21 cellular contexts compared by ENCODE assay signal in genomic region chr2:15800489-15801329, GRCh38.
DNase-seq lines count a peak whose midpoint lies in the region; ATAC-seq and TF ChIP-seq lines count a peak whose summit lies in the region.
"Had no signal": no experiment of that assay in that cellular context is flagged by ENCODE, and none has a peak within 500 bp of the region (broad histone marks: within the 10 kb centered on the region; RNA-seq: fewer than 3 reads in every experiment).

No MANE protein-coding gene starts in this region.

- H3K27ac Mint-ChIP-seq in neural progenitor cell, result no peak overlapping the region
- no peak overlapping the region for H3K27ac Mint-ChIP-seq in endothelial cell (ENCODE audit: unreplicated experiment)
- H3K27ac Mint-ChIP-seq: brain; effector memory CD8-positive, alpha-beta T cell; HFFc6 had no signal

- H2AFZ ChIP-seq in neural progenitor cell (replicated peaks), result no peak overlapping the region
- H2AFZ ChIP-seq: PC-9 had no signal

- H3K27me3 Mint-ChIP-seq in neural progenitor cell (ENCODE audit: insufficient read depth, low read depth) (peaks cover 8% of the 10 kb centered on the region), endothelial cell (ENCODE audit: unreplicated experiment) (peaks cover 7% of the 10 kb centered on the region)
- H3K27me3 Mint-ChIP-seq: brain had no signal

- H3K4me3 Mint-ChIP-seq in neural progenitor cell (no peak overlapping the region), endothelial cell (ENCODE audit: unreplicated experiment) (no peak overlapping the region)
- H3K4me3 Mint-ChIP-seq: brain; effector memory CD8-positive, alpha-beta T cell; HFFc6 had no signal

- peak in 13 of 14 donors; percentile 9 to 93 (median 76) for DNase-seq in C1 segment of cervical spinal cord (lab: John Stamatoyannopoulos, UW)
- DNase-seq in SK-MEL-5 (ENCODE audit: low read depth, low spot score), result peak; percentile 21
- peak; percentile 82 to 98 (median 93) for DNase-seq in head of caudate nucleus
- peak; percentile 29 for DNase-seq in neural progenitor cell (ENCODE audit: low spot score)
- DNase-seq in NCI-H1694 (lab: John Stamatoyannopoulos, UW), result no peak
- DNase-seq in HCEC 1CT, result no peak
- no peak for DNase-seq in endothelial cell (ENCODE audit: low spot score)
- DNase-seq: activated CD4-positive, CD25-positive, alpha-beta regulatory T cell; activated gamma-delta T cell; effector memory CD8-positive, alpha-beta T cell; GF-D8; HFFc6; NCI-H146; NCI-H526; PC-9; psoas muscle; stimulated activated CD4-positive, alpha-beta T cell treated with anti-CD3 and anti-CD28 coated beads, Interleukin-1b, Interleukin-23, amount 100 ng/mL, for 48 hours had no signal

- H3K4me1 ChIP-seq in neural progenitor cell, result no peaks in the 10 kb centered on the region
- H3K4me1 ChIP-seq: psoas muscle had no signal

- no peak for ATAC-seq in SK-N-SH treated with all-trans-retinoic acid at 6 μM for 48 hours
- ATAC-seq: effector memory CD8-positive, alpha-beta T cell; psoas muscle had no signal

- H3K9me3 ChIP-seq in neural progenitor cell (ENCODE audit: low read depth), result no peaks in the 10 kb centered on the region
- H3K9me3 ChIP-seq: psoas muscle, upper lobe of left lung had no signal

- H3K9ac ChIP-seq in neural progenitor cell, result no peak overlapping the region
- H3K9ac ChIP-seq: KMS-11 had no signal

- H3K4me1 Mint-ChIP-seq in neural progenitor cell, result peaks cover 8% of the 10 kb centered on the region
- H3K4me1 Mint-ChIP-seq in endothelial cell (ENCODE audit: unreplicated experiment), result peaks cover 6% of the 10 kb centered on the region

- H3K27me3 ChIP-seq in neural progenitor cell, result no peaks in the 10 kb centered on the region
- H3K27me3 ChIP-seq: upper lobe of left lung had no signal

- no peaks in the 10 kb centered on the region for H3K36me3 Mint-ChIP-seq in neural progenitor cell
- no peaks in the 10 kb centered on the region for H3K36me3 Mint-ChIP-seq in endothelial cell (ENCODE audit: low read depth, unreplicated experiment)
- H3K36me3 Mint-ChIP-seq: brain had no signal

- H3F3A ChIP-seq in neural progenitor cell (ENCODE audit: low read depth), result no peaks in the 10 kb centered on the region

- no peak overlapping the region for H3K4me3 ChIP-seq in neural progenitor cell
- H3K4me3 ChIP-seq: PC-9, psoas muscle, upper lobe of left lung had no signal

- H3K27ac ChIP-seq in neural progenitor cell, result no peak overlapping the region
- H3K27ac ChIP-seq: KMS-11, PC-9, psoas muscle, upper lobe of left lung had no signal

- H3K79me2 ChIP-seq in neural progenitor cell (ENCODE audit: low read depth), result no peaks in the 10 kb centered on the region

- no peaks in the 10 kb centered on the region for H3K9me3 Mint-ChIP-seq in neural progenitor cell
- no peaks in the 10 kb centered on the region for H3K9me3 Mint-ChIP-seq in endothelial cell (ENCODE audit: unreplicated experiment)
- H3K9me3 Mint-ChIP-seq: effector memory CD8-positive, alpha-beta T cell had no signal

- in situ Hi-C loops in SK-MEL-5 (cut with HindIII; ENCODE audit: low pct_unique_long_range_greater_than_20kb, low sequenced_read_pairs), result no loop called here

- TF ChIP-seq CTCF in neural progenitor cell (IDR thresholded peaks at IDR 0.05) (no peak), endothelial cell (IDR thresholded peaks at IDR 0.05; ENCODE audit: unreplicated experiment) (no peak)

- H3K36me3 ChIP-seq in neural progenitor cell, result no peaks in the 10 kb centered on the region
- H3K36me3 ChIP-seq: upper lobe of left lung had no signal

- intact Hi-C loops in head of caudate nucleus (cut with DNase I), result no loop called here

- no peak overlapping the region for H3K4me2 ChIP-seq in neural progenitor cell
- H3K4me2 ChIP-seq: KMS-11, PC-9 had no signal

- H4K20me1 ChIP-seq in neural progenitor cell (ENCODE audit: low read depth), result no peaks in the 10 kb centered on the region

TF ChIP-seq in SK-N-SH treated with all-trans-retinoic acid at 6 μM for 48 hours, 23 proteins besides CTCF, POLR2A, EP300 and RAD21:
- TF ChIP-seq, protein P1, sequence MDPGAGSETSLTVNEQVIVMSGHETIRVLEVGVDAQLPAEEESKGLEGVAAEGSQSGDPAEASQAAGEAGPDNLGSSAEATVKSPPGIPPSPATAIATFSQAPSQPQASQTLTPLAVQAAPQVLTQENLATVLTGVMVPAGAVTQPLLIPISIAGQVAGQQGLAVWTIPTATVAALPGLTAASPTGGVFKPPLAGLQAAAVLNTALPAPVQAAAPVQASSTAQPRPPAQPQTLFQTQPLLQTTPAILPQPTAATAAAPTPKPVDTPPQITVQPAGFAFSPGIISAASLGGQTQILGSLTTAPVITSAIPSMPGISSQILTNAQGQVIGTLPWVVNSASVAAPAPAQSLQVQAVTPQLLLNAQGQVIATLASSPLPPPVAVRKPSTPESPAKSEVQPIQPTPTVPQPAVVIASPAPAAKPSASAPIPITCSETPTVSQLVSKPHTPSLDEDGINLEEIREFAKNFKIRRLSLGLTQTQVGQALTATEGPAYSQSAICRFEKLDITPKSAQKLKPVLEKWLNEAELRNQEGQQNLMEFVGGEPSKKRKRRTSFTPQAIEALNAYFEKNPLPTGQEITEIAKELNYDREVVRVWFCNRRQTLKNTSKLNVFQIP (CRISPR knock-in tag; IDR thresholded peaks at IDR 0.05; ENCODE audit: borderline replicate concordance, low read depth), result no peak
- TF ChIP-seq TOX (CRISPR knock-in tag; IDR thresholded peaks at IDR 0.05; ENCODE audit: borderline replicate concordance) (no peak), GLIS3 (CRISPR knock-in tag; IDR thresholded peaks at IDR 0.05) (no peak), OSR1 (CRISPR knock-in tag; IDR thresholded peaks at IDR 0.05) (no peak), ZNF565 (CRISPR knock-in tag; conservative IDR thresholded peaks at IDR 0.05; ENCODE audit: low read depth) (no peak), SNAI2 (CRISPR knock-in tag; IDR thresholded peaks at IDR 0.05) (no peak), ESRRG (CRISPR knock-in tag; IDR thresholded peaks at IDR 0.05) (no peak), TSHZ2 (CRISPR knock-in tag; IDR thresholded peaks at IDR 0.05) (no peak), ZNF8 (CRISPR knock-in tag; IDR thresholded peaks at IDR 0.05) (no peak), ZFP30 (CRISPR knock-in tag; IDR thresholded peaks at IDR 0.05) (no peak), PPARA (CRISPR knock-in tag; IDR thresholded peaks at IDR 0.05; ENCODE audit: borderline replicate concordance) (no peak), CSDC2 (CRISPR knock-in tag; IDR thresholded peaks at IDR 0.05) (no peak), BACH2 (CRISPR knock-in tag; IDR thresholded peaks at IDR 0.05; ENCODE audit: borderline replicate concordance) (no peak), ZNF70 (CRISPR knock-in tag; IDR thresholded peaks at IDR 0.05) (no peak)
- TF ChIP-seq, protein P2, sequence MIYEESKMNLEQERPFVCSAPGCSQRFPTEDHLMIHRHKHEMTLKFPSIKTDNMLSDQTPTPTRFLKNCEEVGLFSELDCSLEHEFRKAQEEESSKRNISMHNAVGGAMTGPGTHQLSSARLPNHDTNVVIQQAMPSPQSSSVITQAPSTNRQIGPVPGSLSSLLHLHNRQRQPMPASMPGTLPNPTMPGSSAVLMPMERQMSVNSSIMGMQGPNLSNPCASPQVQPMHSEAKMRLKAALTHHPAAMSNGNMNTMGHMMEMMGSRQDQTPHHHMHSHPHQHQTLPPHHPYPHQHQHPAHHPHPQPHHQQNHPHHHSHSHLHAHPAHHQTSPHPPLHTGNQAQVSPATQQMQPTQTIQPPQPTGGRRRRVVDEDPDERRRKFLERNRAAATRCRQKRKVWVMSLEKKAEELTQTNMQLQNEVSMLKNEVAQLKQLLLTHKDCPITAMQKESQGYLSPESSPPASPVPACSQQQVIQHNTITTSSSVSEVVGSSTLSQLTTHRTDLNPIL (CRISPR knock-in tag; IDR thresholded peaks at IDR 0.05; ENCODE audit: low read depth), result no peak
- TF ChIP-seq, protein P3, sequence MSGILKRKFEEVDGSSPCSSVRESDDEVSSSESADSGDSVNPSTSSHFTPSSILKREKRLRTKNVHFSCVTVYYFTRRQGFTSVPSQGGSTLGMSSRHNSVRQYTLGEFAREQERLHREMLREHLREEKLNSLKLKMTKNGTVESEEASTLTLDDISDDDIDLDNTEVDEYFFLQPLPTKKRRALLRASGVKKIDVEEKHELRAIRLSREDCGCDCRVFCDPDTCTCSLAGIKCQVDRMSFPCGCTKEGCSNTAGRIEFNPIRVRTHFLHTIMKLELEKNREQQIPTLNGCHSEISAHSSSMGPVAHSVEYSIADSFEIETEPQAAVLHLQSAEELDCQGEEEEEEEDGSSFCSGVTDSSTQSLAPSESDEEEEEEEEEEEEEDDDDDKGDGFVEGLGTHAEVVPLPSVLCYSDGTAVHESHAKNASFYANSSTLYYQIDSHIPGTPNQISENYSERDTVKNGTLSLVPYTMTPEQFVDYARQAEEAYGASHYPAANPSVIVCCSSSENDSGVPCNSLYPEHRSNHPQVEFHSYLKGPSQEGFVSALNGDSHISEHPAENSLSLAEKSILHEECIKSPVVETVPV (CRISPR knock-in tag; IDR thresholded peaks at IDR 0.05), result no peak

Comparison
In these comparisons a context has a peak if more than half of its experiments do, and no peak if none do; other contexts are left out.
1. DNase-seq: peak in C1 segment of cervical spinal cord (13 of 14), SK-MEL-5 (single experiment), head of caudate nucleus (42 of 42) and neural progenitor cell (single experiment); none in NCI-H1694 (single experiment), HCEC 1CT (single experiment) and endothelial cell (single experiment).